Comparison of ENCODE assay signal across 19 cellular contexts in genomic region chr20:18737140-18737539, GRCh38.
DNase-seq lines count a peak whose midpoint lies in the region; ATAC-seq and TF ChIP-seq lines count a peak whose summit lies in the region.
"Had no signal": no experiment of that assay in that cellular context is flagged by ENCODE, and none has a peak within 500 bp of the region (broad histone marks: within the 10 kb centered on the region; RNA-seq: fewer than 3 reads in every experiment).

No MANE protein-coding gene starts in this region.

- peaks cover 4% of the 10 kb centered on the region for H3K79me1 ChIP-seq in H9 (ENCODE audit: insufficient read depth, low read depth, low read length, poor library complexity, severe bottlenecking)

- H3K23me2 ChIP-seq in H9 (ENCODE audit: insufficient read length, low read depth, low read length, poor library complexity, severe bottlenecking) = peaks cover 3% of the 10 kb centered on the region

- H3K4me2 ChIP-seq in H9 (ENCODE audit: insufficient read depth, insufficient read length, low read length) = no peak overlapping the region

- H3K9me3 Mint-ChIP-seq in activated T-cell treated with anti-CD3 and anti-CD28 coated beads, Interleukin-2, amount 50 U/mL, for 24 hours = no peaks in the 10 kb centered on the region
- no peaks in the 10 kb centered on the region for H3K9me3 Mint-ChIP-seq in activated T-cell treated with anti-CD3 and anti-CD28 coated beads, Interleukin-2, amount 50 U/mL, for 72 hours
- H3K9me3 Mint-ChIP-seq in H9 = no peaks in the 10 kb centered on the region
- H3K9me3 Mint-ChIP-seq: CD4-positive, alpha-beta T cell had no signal

- H2BK120ac ChIP-seq in H9 (ENCODE audit: low read depth, low read length, poor library complexity, severe bottlenecking) = no peak overlapping the region

- no peak overlapping the region for H4K8ac ChIP-seq in H9 (replicated peaks; ENCODE audit: insufficient read length, low read depth, low read length)

- no peak overlapping the region for H2BK20ac ChIP-seq in H9 (ENCODE audit: low read depth, low read length, poor library complexity, severe bottlenecking)

- H3K4me1 Mint-ChIP-seq in activated T-cell treated with anti-CD3 and anti-CD28 coated beads, Interleukin-2, amount 50 U/mL, for 24 hours (ENCODE audit: low read depth) = peaks cover 25% of the 10 kb centered on the region
- H3K4me1 Mint-ChIP-seq in activated T-cell treated with anti-CD3 and anti-CD28 coated beads, Interleukin-2, amount 50 U/mL, for 72 hours (ENCODE audit: low read depth) = peaks cover 11% of the 10 kb centered on the region
- H3K4me1 Mint-ChIP-seq in H9 = peaks cover 17 to 22% of the 10 kb centered on the region in 2 experiments

- no peak overlapping the region for H2BK12ac ChIP-seq in H9 (ENCODE audit: insufficient read length, low read depth, low read length)

- no peak for DNase-seq in activated T-cell treated with anti-CD3 and anti-CD28 coated beads, Interleukin-2, amount 50 U/mL, for 24 hours
- DNase-seq in activated T-cell treated with anti-CD3 and anti-CD28 coated beads, Interleukin-2, amount 50 U/mL, for 72 hours = no peak
- DNase-seq in H9 (no peak), uterus (no peak), NCI-H1930 (lab: John Stamatoyannopoulos, UW) (no peak), NCI-H1048 (lab: John Stamatoyannopoulos, UW) (no peak)
- no peak for DNase-seq in activated CD4-positive, alpha-beta T cell treated with anti-CD3 and anti-CD28 coated beads, Interleukin-2, amount 50 U/mL, for 48 hours
- DNase-seq: CD4-positive, alpha-beta T cell; DMS79 treated with DMSO at 0.1 percent for 48 hours; GOT3; NCI-H1092; NCI-H146; NCI-H2081 treated with DMSO at 0.1 percent for 48 hours; NCI-H510A; NCI-H82; PC-3 had no signal

- no peak overlapping the region; the same call in 1 of the 2 replicates for H3K14ac ChIP-seq in H9 (ENCODE audit: insufficient read depth, low read length)

- H4K91ac ChIP-seq in H9 (ENCODE audit: insufficient read length, low read depth, low read length) = no peak overlapping the region

- ATAC-seq in activated T-cell treated with anti-CD3 and anti-CD28 coated beads, Interleukin-2, amount 50 U/mL, for 72 hours (replicated peaks in 1 of 2) = no peak
- ATAC-seq in esophagus mucosa = peak; percentile 7
- ATAC-seq: PC-3 had no signal

- no peak overlapping the region for H4K5ac ChIP-seq in H9 (ENCODE audit: insufficient read length, low read depth, low read length)

- H4K20me1 ChIP-seq in H9 (ENCODE audit: control insufficient read depth, insufficient read depth, insufficient read length) = no peaks in the 10 kb centered on the region

- TF ChIP-seq POLR2A in uterus (IDR thresholded peaks at IDR 0.05) = no peak

- no peak overlapping the region for H3K18ac ChIP-seq in H9 (ENCODE audit: insufficient read length, low read depth, low read length)

- intact Hi-C loops in uterus (cut with DNase I; ENCODE audit: low total_unique reads) = no loop called here

- no peaks in the 10 kb centered on the region for H3K9me3 ChIP-seq in H9 (ENCODE audit: control insufficient read depth, low read depth, low read length)
- H3K9me3 ChIP-seq in uterus = no peaks in the 10 kb centered on the region

- WGBS in H9 (ENCODE audit: extremely low coverage, insufficient read length, low lambda C conversion rate) = no CpG with 5 or more reads among the region's 4 CpGs

- H3K56ac ChIP-seq in H9 (ENCODE audit: insufficient read length, low read depth, low read length) = no peak overlapping the region

- H3T11ph ChIP-seq in H9 (ENCODE audit: low read length) = no peak overlapping the region

- H3K4ac ChIP-seq in H9 (ENCODE audit: low read depth, low read length) = no peak overlapping the region

- H3K23ac ChIP-seq in H9 (ENCODE audit: insufficient read length, low read depth, low read length) = no peak overlapping the region

- H3K4me1 ChIP-seq in H9 (ENCODE audit: insufficient read depth, low read length) (peaks cover 3% of the 10 kb centered on the region; the same call in 1 of the 2 replicates), uterus (peaks cover 0 to 29% of the 10 kb centered on the region in 2 donors)

- H3K27ac ChIP-seq in H9 (ENCODE audit: insufficient read length, low read depth, low read length) (no peak overlapping the region), uterus (peak overlapping the region; percentile 83 to 86)
- H3K27ac ChIP-seq: 22Rv1 had no signal

- H3K79me2 ChIP-seq in H9 (ENCODE audit: insufficient read depth, low read length) = no peaks in the 10 kb centered on the region; the same call in 1 of the 2 replicates

- H3K27me3 ChIP-seq in H9 (ENCODE audit: insufficient read depth, low read length) = no peaks in the 10 kb centered on the region
- H3K27me3 ChIP-seq in uterus = no peaks in the 10 kb centered on the region

- H3K4me3 ChIP-seq in uterus = no peak overlapping the region

- peaks cover 14% of the 10 kb centered on the region for H3K36me3 Mint-ChIP-seq in activated T-cell treated with anti-CD3 and anti-CD28 coated beads, Interleukin-2, amount 50 U/mL, for 24 hours (ENCODE audit: low read depth)
- H3K36me3 Mint-ChIP-seq in activated T-cell treated with anti-CD3 and anti-CD28 coated beads, Interleukin-2, amount 50 U/mL, for 72 hours (ENCODE audit: insufficient read depth in 2 of 2) = no peaks in the 10 kb centered on the region
- H3K36me3 Mint-ChIP-seq in H9 (ENCODE audit: insufficient read depth in 1 of 3, low read depth in 3 of 3) = no peaks in the 10 kb centered on the region; a peak in 1 of 7 replicates

- no peak overlapping the region for H2BK5ac ChIP-seq in H9 (ENCODE audit: insufficient read length, low read length)

- peak; percentile 30; the same call in 1 of the 3 replicates for TF ChIP-seq CTCF in H9 (conservative IDR thresholded peaks at IDR 0.05)
- no peak for TF ChIP-seq CTCF in uterus (IDR thresholded peaks at IDR 0.05)

- H2BK15ac ChIP-seq in H9 (ENCODE audit: low read depth, low read length) = no peak overlapping the region

- H3K27me3 Mint-ChIP-seq in activated T-cell treated with anti-CD3 and anti-CD28 coated beads, Interleukin-2, amount 50 U/mL, for 24 hours = no peaks in the 10 kb centered on the region
- no peaks in the 10 kb centered on the region for H3K27me3 Mint-ChIP-seq in activated T-cell treated with anti-CD3 and anti-CD28 coated beads, Interleukin-2, amount 50 U/mL, for 72 hours (ENCODE audit: low read depth)
- no peaks in the 10 kb centered on the region for H3K27me3 Mint-ChIP-seq in H9 (ENCODE audit: low read depth)
- H3K27me3 Mint-ChIP-seq: B cell; CD4-positive, alpha-beta T cell had no signal

- no peak overlapping the region for H3K4me3 Mint-ChIP-seq in activated T-cell treated with anti-CD3 and anti-CD28 coated beads, Interleukin-2, amount 50 U/mL, for 24 hours
- no peak overlapping the region for H3K4me3 Mint-ChIP-seq in activated T-cell treated with anti-CD3 and anti-CD28 coated beads, Interleukin-2, amount 50 U/mL, for 72 hours
- H3K4me3 Mint-ChIP-seq in H9 = no peak overlapping the region
- H3K4me3 Mint-ChIP-seq: B cell; CD4-positive, alpha-beta T cell had no signal

- no peak overlapping the region for H2AFZ ChIP-seq in H9 (ENCODE audit: low read length)

- no peaks in the 10 kb centered on the region for H3K36me3 ChIP-seq in uterus

- H2AK5ac ChIP-seq in H9 (ENCODE audit: insufficient read length, low read length) = no peak overlapping the region

- H3K9ac ChIP-seq in H9 (ENCODE audit: extremely low read depth, insufficient read length, low read length) = no peak overlapping the region

- H3K27ac Mint-ChIP-seq in activated T-cell treated with anti-CD3 and anti-CD28 coated beads, Interleukin-2, amount 50 U/mL, for 24 hours = peak overlapping the region; percentile 26
- no peak overlapping the region for H3K27ac Mint-ChIP-seq in activated T-cell treated with anti-CD3 and anti-CD28 coated beads, Interleukin-2, amount 50 U/mL, for 72 hours
- H3K27ac Mint-ChIP-seq in H9 = no peak overlapping the region; a peak in 1 of 7 replicates
- H3K27ac Mint-ChIP-seq: B cell; CD4-positive, alpha-beta T cell had no signal
